In genomic region chr11:31092638-31093037, GRCh38 we compare ENCODE assay signal across 6 cellular contexts.
"Had no signal": no experiment of that assay in that cellular context is flagged by ENCODE, and none has a peak within 500 bp of the region (broad histone marks: within the 10 kb centered on the region; RNA-seq: fewer than 3 reads in every experiment).

No MANE protein-coding gene starts in this region.

- DNase-seq: IMR-90, KBM-7, KG1 had no signal

- H3K4me1 Mint-ChIP-seq: IgD-negative memory B cell had no signal

- ATAC-seq: HepG2, K562 had no signal

- H3K36me3 Mint-ChIP-seq: IgD-negative memory B cell had no signal

- H3K27me3 Mint-ChIP-seq: IgD-negative memory B cell had no signal

- H3K27ac Mint-ChIP-seq: IgD-negative memory B cell had no signal

- H3K4me3 Mint-ChIP-seq: IgD-negative memory B cell had no signal
